2 cellular contexts compared by ENCODE assay signal in genomic region chr1:7902478-7903084, GRCh38.
TF ChIP-seq lines count a peak whose summit lies in the region.

No MANE protein-coding gene starts in this region.

TF ChIP-seq in GM12891, 5 proteins besides CTCF, POLR2A, EP300 and RAD21:
- TF ChIP-seq PAX5 (IDR thresholded peaks at IDR 0.05; ENCODE audit: insufficient read depth, low read length, severe bottlenecking) (no peak), POU2F2 (IDR thresholded peaks at IDR 0.05; ENCODE audit: low read depth, low read length) (no peak), SPI1 (IDR thresholded peaks at IDR 0.05; ENCODE audit: low read depth, low read length) (no peak), POLR2AphosphoS5 (IDR thresholded peaks at IDR 0.05; ENCODE audit: low read depth, low read length) (no peak), TAF1 (IDR thresholded peaks at IDR 0.05; ENCODE audit: low read depth, low read length) (no peak)
TF ChIP-seq in GM12891: peak in this region for 0.

TF ChIP-seq in GM12878, 131 proteins besides CTCF, POLR2A, EP300 and RAD21 (continues in another document):
- TF ChIP-seq TARDBP (IDR thresholded peaks at IDR 0.05; ENCODE audit: borderline replicate concordance) = no peak
- no peak for TF ChIP-seq MEF2A (IDR thresholded peaks at IDR 0.05; ENCODE audit: insufficient read depth, low read depth, low read length)
- TF ChIP-seq BHLHE40 (IDR thresholded peaks at IDR 0.05; ENCODE audit: borderline replicate concordance in 1 of 2, low read depth in 2 of 2, low read length in 1 of 2) = peak in 1 of 2 experiments; percentile 31; a peak in 1 of 4 replicates
- TF ChIP-seq ATF7 (IDR thresholded peaks at IDR 0.05; ENCODE audit: low read depth) = no peak
- 0 out of 4 replicates have a peak, but pooled peaks of 1 of the 2 experiments have one; percentile 15 for TF ChIP-seq IKZF2 (IDR thresholded peaks at IDR 0.05)
- TF ChIP-seq YY1 (IDR thresholded peaks at IDR 0.05; ENCODE audit: low read depth, low read length) = 0 out of 2 replicates have a peak, but pooled peaks have one; percentile 14
- TF ChIP-seq CEBPB (IDR thresholded peaks at IDR 0.05; ENCODE audit: borderline replicate concordance in 1 of 2, low read depth in 2 of 2, low read length in 2 of 2) = no peak
- TF ChIP-seq PML (IDR thresholded peaks at IDR 0.05; ENCODE audit: low read length) = no peak
- TF ChIP-seq CBX3 (IDR thresholded peaks at IDR 0.05; ENCODE audit: borderline replicate concordance, low read depth) = no peak
- TF ChIP-seq SRF (IDR thresholded peaks at IDR 0.05; ENCODE audit: low read depth in 2 of 2, low read length in 2 of 2) = no peak
- no peak for TF ChIP-seq BCLAF1 (IDR thresholded peaks at IDR 0.05)
- no peak for TF ChIP-seq ESRRA (IDR thresholded peaks at IDR 0.05; ENCODE audit: low read length)
- TF ChIP-seq SREBF1 (IDR thresholded peaks at IDR 0.05; ENCODE audit: low read length) = no peak
- TF ChIP-seq RAD51 (IDR thresholded peaks at IDR 0.05) = no peak
- peak; percentile 26 for TF ChIP-seq RELA (IDR thresholded peaks at IDR 0.05; ENCODE audit: borderline replicate concordance, partially characterized antibody)
- TF ChIP-seq MEF2B (IDR thresholded peaks at IDR 0.05; ENCODE audit: partially characterized antibody, poor library complexity, severe bottlenecking) = peak; percentile 50
- no peak for TF ChIP-seq REST (IDR thresholded peaks at IDR 0.05; ENCODE audit: low read depth, low read length)
- no peak for TF ChIP-seq SMAD1 (IDR thresholded peaks at IDR 0.05; ENCODE audit: low read depth, partially characterized antibody)
- peak; percentile 53; the same call in 1 of the 2 replicates for TF ChIP-seq IKZF1 (conservative IDR thresholded peaks at IDR 0.05)
- TF ChIP-seq CHD2 (IDR thresholded peaks at IDR 0.05; ENCODE audit: borderline replicate concordance, low read depth, low read length) = no peak
- TF ChIP-seq IRF3 (IDR thresholded peaks at IDR 0.05) = no peak
- TF ChIP-seq SREBF2 (IDR thresholded peaks at IDR 0.05; ENCODE audit: low read length) = no peak
- TF ChIP-seq EED (IDR thresholded peaks at IDR 0.05; ENCODE audit: low read depth) = 0 out of 2 replicates have a peak, but pooled peaks have one; percentile 41
- TF ChIP-seq PRDM15 (CRISPR knock-in tag; IDR thresholded peaks at IDR 0.05) = no peak
- no peak for TF ChIP-seq ZNF687 (IDR thresholded peaks at IDR 0.05)
- no peak for TF ChIP-seq CUX1 (IDR thresholded peaks at IDR 0.05; ENCODE audit: insufficient replicate concordance, low read depth, low read length)
- peak; percentile 79 for TF ChIP-seq SMC3 (IDR thresholded peaks at IDR 0.05; ENCODE audit: borderline replicate concordance, low read length)
- no peak for TF ChIP-seq IRF5 (IDR thresholded peaks at IDR 0.05; ENCODE audit: borderline replicate concordance)
